In genomic region chr10:44357141-44357540, GRCh38 we compare ENCODE assay signal across 16 cellular contexts. TPM values are rescaled to one million over a fixed set of nuclear protein-coding genes. Genes with fewer than 3 reads are reported as not detected.
DNase-seq lines count a peak whose midpoint lies in the region; ATAC-seq, FAIRE-seq and TF ChIP-seq lines count a peak whose summit lies in the region.
"Had no signal": no experiment of that assay in that cellular context is flagged by ENCODE, and none has a peak within 500 bp of the region (broad histone marks: within the 10 kb centered on the region; RNA-seq: fewer than 3 reads in every experiment).

No MANE protein-coding gene starts in this region.

- in situ Hi-C loops in Panc1 (cut with HindIII; ENCODE audit: low pct_unique_long_range_greater_than_20kb, low sequenced_read_pairs), result no loop called here

- no peak for TF ChIP-seq POLR2A in H1 (IDR thresholded peaks at IDR 0.05; ENCODE audit: control extremely low read depth in 1 of 2, low read depth in 2 of 2, low read length in 2 of 2)

- H2AK5ac ChIP-seq in H1 (ENCODE audit: low read depth, low read length) (no peak overlapping the region; the same call in 1 of the 2 replicates), neuronal stem cell (ENCODE audit: low read depth, low read length) (peak overlapping the region; percentile 64)

- POLR2A ChIA-PET in Panc1 (lab: Charles Lee) (no interaction called here), H1 (lab: Charles Lee; ENCODE audit: partially characterized antibody) (interaction anchor here (1.6 kb wide), 1 partner anchor 10 kb away, joined by 4 read pairs; no protein-coding TSS in a partner anchor)

- H4K20me1 ChIP-seq in BLaER1, result no peaks in the 10 kb centered on the region
- H4K20me1 ChIP-seq in H1 (replicated peaks in 1 of 2; ENCODE audit: control insufficient read depth in 1 of 2, insufficient read depth in 2 of 2, low read length in 2 of 2), result no peaks in the 10 kb centered on the region

- H4K8ac ChIP-seq in H1 (ENCODE audit: extremely low read depth, insufficient read depth, low read length) (no peak overlapping the region; the same call in 1 of the 2 replicates), neuronal stem cell (ENCODE audit: low read depth, low read length) (no peak overlapping the region)

- H3K36me3 Mint-ChIP-seq in activated T-cell treated with anti-CD3 and anti-CD28 coated beads, Interleukin-2, amount 50 U/mL, for 4 hours (ENCODE audit: insufficient read depth), result no peaks in the 10 kb centered on the region
- H3K36me3 Mint-ChIP-seq: CD4-positive, CD25-positive, alpha-beta regulatory T cell had no signal

- peak overlapping the region; percentile 60 for H3K4me2 ChIP-seq in BLaER1
- no peak overlapping the region for H3K4me2 ChIP-seq in H1 (ENCODE audit: insufficient read depth in 1 of 2, low read depth in 2 of 2, low read length in 2 of 2)
- no peak overlapping the region for H3K4me2 ChIP-seq in neuronal stem cell (ENCODE audit: insufficient read depth, low read length, poor library complexity, severe bottlenecking)

- no peaks in the 10 kb centered on the region for H3K4me1 Mint-ChIP-seq in activated T-cell treated with anti-CD3 and anti-CD28 coated beads, Interleukin-2, amount 50 U/mL, for 4 hours (ENCODE audit: low read depth)
- H3K4me1 Mint-ChIP-seq: CD4-positive, CD25-positive, alpha-beta regulatory T cell had no signal

- H2BK12ac ChIP-seq in H1 (ENCODE audit: low read depth, low read length) (peak overlapping the region; percentile 90; the same call in 1 of the 2 replicates), neuronal stem cell (ENCODE audit: low read length) (no peak overlapping the region)

- peak overlapping the region; percentile 31; the same call in 1 of the 2 replicates for H3K9ac ChIP-seq in BLaER1
- no peak overlapping the region for H3K9ac ChIP-seq in H1 (replicated peaks in 1 of 4; ENCODE audit: extremely low read depth in 1 of 4, low read depth in 3 of 4, low read length in 3 of 4)
- H3K9ac ChIP-seq in neuronal stem cell (ENCODE audit: low read depth, low read length, poor library complexity), result no peak overlapping the region

- no peak for DNase-seq in Panc1 (ENCODE audit: low read depth, low spot score)
- DNase-seq in H1 (ENCODE audit: low read depth in 1 of 2, low spot score in 2 of 2), result no peak
- no peak for DNase-seq in neuronal stem cell (ENCODE audit: low spot score)
- DNase-seq in NCI-H1436 treated with DMSO at 0.1 percent for 48 hours (lab: John Stamatoyannopoulos, UW), result no peak
- DNase-seq in T-helper 2 cell, result no peak
- no peak for DNase-seq in activated T-cell treated with anti-CD3 and anti-CD28 coated beads, Interleukin-2, amount 50 U/mL, for 4 hours
- DNase-seq in frontal cortex (ENCODE audit: low spot score in 2 of 2), result no peak
- DNase-seq: Calu3; CD4-positive, CD25-positive, alpha-beta regulatory T cell; DMS 273 treated with DMSO at 0.1 percent for 48 hours; HCEC 1CT; HFFc6 had no signal

- H3K18ac ChIP-seq in H1 (ENCODE audit: extremely low read depth, low read length) (0 out of 2 replicates have a peak overlapping the region, but pooled peaks have one; percentile 6), neuronal stem cell (ENCODE audit: low read length) (peak overlapping the region; percentile 35)

- no peak overlapping the region for H3K4ac ChIP-seq in H1 (replicated peaks; ENCODE audit: insufficient read length, low read depth, low read length)
- H3K4ac ChIP-seq in neuronal stem cell (ENCODE audit: low read length), result no peak overlapping the region

- H2BK20ac ChIP-seq in H1 (ENCODE audit: low read length), result no peak overlapping the region

- H3K27me3 ChIP-seq in BLaER1 (no peaks in the 10 kb centered on the region), Panc1 (ENCODE audit: control insufficient read depth, insufficient read depth, low read length) (peaks cover 13% of the 10 kb centered on the region), H1 (replicated peaks in 1 of 4; ENCODE audit: control insufficient read depth in 3 of 4, extremely low read depth in 1 of 4, insufficient read depth in 3 of 4, low read length in 3 of 4) (no peaks in the 10 kb centered on the region; a peak in 1 of 7 replicates), neuronal stem cell (ENCODE audit: control insufficient read depth in 3 of 3, insufficient read depth in 3 of 3, low read depth in 1 of 3, low read length in 3 of 3) (no peaks in the 10 kb centered on the region)

- CTCF ChIA-PET in Panc1 (lab: Charles Lee) (no interaction called here), H1 (lab: Charles Lee; ENCODE audit: partially characterized antibody) (interaction anchor here (0.7 to 6.3 kb wide), 5 partner anchors 10 to 53 kb away, joined by 3 to 43 read pairs (median 3); no protein-coding TSS in a partner anchor)

- TF ChIP-seq RAD21 in H1 (IDR thresholded peaks at IDR 0.05 in 1 of 2, conservative IDR thresholded peaks at IDR 0.05 in 1 of 2; ENCODE audit: low read depth in 2 of 2, low read length in 2 of 2), result no peak

- TF ChIP-seq CTCF in Panc1 (IDR thresholded peaks at IDR 0.05) (no peak), H1 (IDR thresholded peaks at IDR 0.05; ENCODE audit: control extremely low read depth in 1 of 3, insufficient read depth in 1 of 3, low read depth in 1 of 3, low read length in 3 of 3) (no peak)

- H3K36me3 ChIP-seq in BLaER1, result no peaks in the 10 kb centered on the region
- no peaks in the 10 kb centered on the region for H3K36me3 ChIP-seq in Panc1 (ENCODE audit: control insufficient read depth, insufficient read depth, low read length)
- no peaks in the 10 kb centered on the region for H3K36me3 ChIP-seq in H1 (ENCODE audit: control insufficient read depth in 2 of 4, insufficient read depth in 4 of 4, low read length in 3 of 4)
- no peaks in the 10 kb centered on the region for H3K36me3 ChIP-seq in neuronal stem cell (replicated peaks in 1 of 2; ENCODE audit: control insufficient read depth in 2 of 2, insufficient read depth in 2 of 2, low read length in 2 of 2)

- no peak for FAIRE-seq in H1 (lab: Jason Lieb, UNC)
- no peak for FAIRE-seq in frontal cortex (lab: Jason Lieb, UNC)
- FAIRE-seq: HepG2, HTR-8/SVneo had no signal

- H2BK5ac ChIP-seq in H1 (ENCODE audit: low read depth, low read length), result peak overlapping the region; percentile 52; the same call in 1 of the 2 replicates
- H2BK5ac ChIP-seq in neuronal stem cell (ENCODE audit: low read length), result no peak overlapping the region

- H3K27me3 Mint-ChIP-seq in activated T-cell treated with anti-CD3 and anti-CD28 coated beads, Interleukin-2, amount 50 U/mL, for 4 hours (ENCODE audit: low read depth), result peaks cover 2% of the 10 kb centered on the region
- H3K27me3 Mint-ChIP-seq: CD4-positive, CD25-positive, alpha-beta regulatory T cell had no signal

- H3K4me3 Mint-ChIP-seq in activated T-cell treated with anti-CD3 and anti-CD28 coated beads, Interleukin-2, amount 50 U/mL, for 4 hours, result no peak overlapping the region
- H3K4me3 Mint-ChIP-seq: CD4-positive, CD25-positive, alpha-beta regulatory T cell; HFFc6 had no signal

- H3K79me1 ChIP-seq in H1 (ENCODE audit: low read depth, low read length) (no peaks in the 10 kb centered on the region), neuronal stem cell (ENCODE audit: low read depth, low read length) (no peaks in the 10 kb centered on the region)

- TF ChIP-seq EP300 in H1 (IDR thresholded peaks at IDR 0.05; ENCODE audit: borderline replicate concordance in 1 of 2, low read depth in 2 of 2, low read length in 2 of 2), result no peak

- 0 out of 2 replicates have a peak overlapping the region, but pooled peaks have one; percentile 50 for H2BK15ac ChIP-seq in H1 (ENCODE audit: low read length)
- H2BK15ac ChIP-seq in neuronal stem cell (ENCODE audit: low read length), result no peak overlapping the region

- no peaks in the 10 kb centered on the region for H3K9me3 ChIP-seq in BLaER1
- no peaks in the 10 kb centered on the region for H3K9me3 ChIP-seq in Panc1 (ENCODE audit: control insufficient read depth, insufficient read depth, low read depth, low read length)
- H3K9me3 ChIP-seq in H1 (ENCODE audit: insufficient read depth in 2 of 2, low read depth in 1 of 2, low read length in 1 of 2), result no peaks in the 10 kb centered on the region
- no peaks in the 10 kb centered on the region for H3K9me3 ChIP-seq in neuronal stem cell (replicated peaks in 1 of 2; ENCODE audit: control insufficient read depth in 2 of 2, insufficient read depth in 1 of 2, low read depth in 1 of 2, low read length in 2 of 2)

- no TSS peak for BruUV-seq in Panc1 (replicated peaks; lab: Mats Ljungman, UMichigan)

- H2AFZ ChIP-seq in H1 (ENCODE audit: low read length) (no peak overlapping the region), neuronal stem cell (ENCODE audit: low read length) (no peak overlapping the region)

- H2BK120ac ChIP-seq in H1 (replicated peaks; ENCODE audit: low read depth, low read length) (no peak overlapping the region), neuronal stem cell (ENCODE audit: low read depth, low read length) (no peak overlapping the region)

- 0 out of 2 replicates have a peak, but pooled peaks have one; percentile 58 for ATAC-seq in Panc1
- no peak for ATAC-seq in activated T-cell treated with anti-CD3 and anti-CD28 coated beads, Interleukin-2, amount 50 U/mL, for 4 hours
- ATAC-seq: HepG2 had no signal

- 82% methylated on average over 9 of the region's 9 CpGs; no CpG with 5 or more reads in 1 of the 2 experiments for WGBS in H1 (ENCODE audit: extremely low coverage in 1 of 2, insufficient coverage in 1 of 2, insufficient read length in 1 of 2, insufficient replicate concordance in 2 of 2, low coverage in 1 of 2, low lambda C conversion rate in 2 of 2, missing lambda C conversion rate in 1 of 2), 2 experiments
- WGBS in neuronal stem cell (ENCODE audit: extremely low coverage in 2 of 2, insufficient read length in 2 of 2, insufficient replicate concordance in 1 of 2), 2 donors, result no CpG with 5 or more reads among the region's 9 CpGs

- H3K23ac ChIP-seq in H1 (ENCODE audit: insufficient read length) (no peak overlapping the region), neuronal stem cell (ENCODE audit: low read depth, low read length, poor library complexity) (no peak overlapping the region)

- H4K91ac ChIP-seq in H1 (replicated peaks; ENCODE audit: insufficient read length, low read length) (peak overlapping the region; percentile 58), neuronal stem cell (ENCODE audit: low read depth, low read length, poor library complexity) (no peak overlapping the region)

- no peaks in the 10 kb centered on the region; the same call in 1 of the 2 replicates for H3K23me2 ChIP-seq in H1 (ENCODE audit: low read depth, low read length)

- H3K14ac ChIP-seq in H1 (ENCODE audit: insufficient read length) (no peak overlapping the region), neuronal stem cell (ENCODE audit: low read length) (no peak overlapping the region)

- no peak overlapping the region for H3K56ac ChIP-seq in H1 (replicated peaks; ENCODE audit: insufficient read length, low read depth, low read length)

- H3K79me2 ChIP-seq in H1 (ENCODE audit: control insufficient read depth in 1 of 2, insufficient read depth in 2 of 2, low read length in 2 of 2), result no peaks in the 10 kb centered on the region

- no peaks in the 10 kb centered on the region for H3K9me3 Mint-ChIP-seq in activated T-cell treated with anti-CD3 and anti-CD28 coated beads, Interleukin-2, amount 50 U/mL, for 4 hours
- H3K9me3 Mint-ChIP-seq: HFFc6 had no signal

- no peak overlapping the region for H4K5ac ChIP-seq in H1 (ENCODE audit: insufficient read length, low read depth, low read length)

- no peak overlapping the region; the same call in 1 of the 2 replicates for H3K27ac ChIP-seq in BLaER1
- H3K27ac ChIP-seq in Panc1 (ENCODE audit: low read length), result no peak overlapping the region
- no peak overlapping the region for H3K27ac ChIP-seq in H1 (ENCODE audit: low read depth, low read length)
- H3K27ac ChIP-seq in neuronal stem cell (replicated peaks; ENCODE audit: low read length), result no peak overlapping the region
- H3K27ac ChIP-seq: 22Rv1 had no signal

- H3K4me1 ChIP-seq in BLaER1, result peaks cover 48% of the 10 kb centered on the region
- H3K4me1 ChIP-seq in Panc1 (ENCODE audit: control insufficient read depth, insufficient read depth, low read length), result no peaks in the 10 kb centered on the region
- peaks cover 0 to 13% (median 6%) of the 10 kb centered on the region in 4 experiments; a peak in 5 of 7 replicates for H3K4me1 ChIP-seq in H1 (replicated peaks in 1 of 4; ENCODE audit: control insufficient read depth in 3 of 4, insufficient read depth in 4 of 4, low read length in 3 of 4)
- H3K4me1 ChIP-seq in neuronal stem cell (ENCODE audit: control insufficient read depth in 2 of 2, insufficient read depth in 1 of 2, low read depth in 1 of 2, low read length in 2 of 2), result peaks cover 0 to 2% of the 10 kb centered on the region in 2 donors

- no peak overlapping the region for H3K4me3 ChIP-seq in BLaER1
- no peak overlapping the region for H3K4me3 ChIP-seq in Panc1 (ENCODE audit: low read depth in 2 of 2, low read length in 2 of 2)
- H3K4me3 ChIP-seq in H1 (ENCODE audit: extremely low read depth in 1 of 4, insufficient read depth in 2 of 4, low read depth in 3 of 4, low read length in 4 of 4), result no peak overlapping the region
- H3K4me3 ChIP-seq in neuronal stem cell (ENCODE audit: low read length in 2 of 2), result no peak overlapping the region

- intact Hi-C loops in Panc1 (cut with micrococcal nuclease; ENCODE audit: unreplicated experiment), result no loop called here

RNA-seq across cellular contexts. Expression of gene CXCL12, which starts 27.8 kb away (rescaled TPM):
- total RNA-seq in Panc1 (2021; ENCODE audit: unreplicated experiment) (0.82 TPM), frontal cortex (13.9 TPM)
- polyA plus RNA-seq in Panc1 (2012; ENCODE audit: insufficient read length), result 0.78 TPM
- total RNA-seq in H1 (2021; fragmentation: NEBNext Ultra II Directional; extraction: Animal tissue kit (Norgen Biotek cat#: 25700)), result 48.0 and 51.4 TPM in 2 replicates
- polyA plus RNA-seq in H1 (2011; rRNA removed), result 53.8 and 79.9 TPM in 2 replicates
- 46.6 TPM for polyA plus RNA-seq in H1 (2011; cell fraction: cytosol; rRNA removed)
- polyA plus RNA-seq in H1 (2011; cell fraction: nucleus; rRNA removed), result 67.1 TPM
- polyA plus RNA-seq in H1 (2012, experiment 1 of 2), result 33.5 to 42.8 TPM (median 37.2 TPM) in 4 replicates
- 30.6 TPM for polyA plus RNA-seq in H1 (2012, experiment 2 of 2)
- polyA plus RNA-seq in H1 (2013, experiment 1 of 2), result 68.4 TPM
- polyA plus RNA-seq in H1 (2013, experiment 2 of 2), result 78.8 TPM
- 21.6 and 32.5 TPM in 2 replicates for polyA minus RNA-seq in H1 (2011; rRNA and poly(A)+ RNA removed)
- 25.7 TPM for polyA minus RNA-seq in H1 (2011; cell fraction: cytosol; rRNA and poly(A)+ RNA removed)
- polyA minus RNA-seq in H1 (2011; cell fraction: nucleus; rRNA and poly(A)+ RNA removed), result 36.3 TPM
- polyA plus RNA-seq in neuronal stem cell (2013, experiment 1 of 2), result 0.54 TPM
- 0.64 TPM for polyA plus RNA-seq in neuronal stem cell (2013, experiment 2 of 2)
- under 1 TPM in 2 of 3 donors, not detected in 1; 0.13 to 0.16 TPM for total RNA-seq in activated T-cell treated with anti-CD3 and anti-CD28 coated beads, Interleukin-2, amount 50 U/mL, for 4 hours
- total RNA-seq: Calu3; CD4-positive, CD25-positive, alpha-beta regulatory T cell; HepG2 had no signal
- polyA plus RNA-seq: CD4-positive, CD25-positive, alpha-beta regulatory T cell; HepG2 had no signal
